ENCODE assay signal across 12 cellular contexts in genomic region chr16:75506567-75506966, GRCh38. TPM values are rescaled to one million over a fixed set of nuclear protein-coding genes. Genes with fewer than 3 reads are reported as not detected.
A peak's percentile ranks its signal among the peaks of the same experiment; 100 is the strongest.
DNase-seq lines count a peak whose midpoint lies in the region; ATAC-seq and TF ChIP-seq lines count a peak whose summit lies in the region.
"Had no signal": no experiment of that assay in that cellular context is flagged by ENCODE, and none has a peak within 500 bp of the region (broad histone marks: within the 10 kb centered on the region; RNA-seq: fewer than 3 reads in every experiment).

No MANE protein-coding gene starts in this region.

- H3K27ac ChIP-seq in BLaER1, result peak overlapping the region; percentile 65

- H3K4me1 ChIP-seq in BLaER1 (peaks cover 68% of the 10 kb centered on the region), mucosa of descending colon (ENCODE audit: low read depth) (no peaks in the 10 kb centered on the region)

- H4K20me1 ChIP-seq in BLaER1, result no peaks in the 10 kb centered on the region

- H3K36me3 ChIP-seq in BLaER1, result no peaks in the 10 kb centered on the region
- no peaks in the 10 kb centered on the region for H3K36me3 ChIP-seq in mucosa of descending colon (ENCODE audit: low read depth)
- H3K36me3 ChIP-seq: tibial nerve had no signal

- ATAC-seq in mucosa of descending colon (peak; percentile 90), GM19328 (IDR thresholded peaks at IDR 0.05; ENCODE audit: unreplicated experiment) (no peak), HG02571 (IDR thresholded peaks at IDR 0.05; ENCODE audit: unreplicated experiment) (no peak), GM21526 (IDR thresholded peaks at IDR 0.05; ENCODE audit: low FRiP score, unreplicated experiment) (no peak)
- ATAC-seq: Panc1 had no signal

- H3K9me3 ChIP-seq in BLaER1 (peaks cover 43% of the 10 kb centered on the region), mucosa of descending colon (no peaks in the 10 kb centered on the region)
- H3K9me3 ChIP-seq: tibial nerve had no signal

- intact Hi-C loops in mucosa of descending colon (cut with DNase I, micrococcal nuclease), result no loop called here

- H3K9ac ChIP-seq in BLaER1, result no peak overlapping the region

- H3K4me2 ChIP-seq in BLaER1, result peak overlapping the region; percentile 66

- DNase-seq in NOMO-1 (lab: John Stamatoyannopoulos, UW; ENCODE audit: unreplicated experiment in 2 of 2) (peak; percentile 49 to 69), epithelial cell of esophagus (ENCODE audit: low read depth) (peak; percentile 96), mucosa of descending colon (peak in 1 of 3 donors; percentile 49), activated gamma-delta T cell (lab: John Stamatoyannopoulos, UW) (no peak)
- DNase-seq: activated T-cell treated with anti-CD3 and anti-CD28 coated beads for 4 hours had no signal

- H3K27me3 ChIP-seq in BLaER1, result no peaks in the 10 kb centered on the region
- H3K27me3 ChIP-seq: tibial nerve had no signal

- TF ChIP-seq CTCF in epithelial cell of esophagus (IDR thresholded peaks at IDR 0.05; ENCODE audit: insufficient read depth, low read depth, low read length, missing control alignments) (no peak), mucosa of descending colon (IDR thresholded peaks at IDR 0.05) (no peak)

- H3K4me3 ChIP-seq in BLaER1, result no peak overlapping the region
- H3K4me3 ChIP-seq in epithelial cell of esophagus (ENCODE audit: low read length), result no peak overlapping the region
- H3K4me3 ChIP-seq in mucosa of descending colon, result no peak overlapping the region
- H3K4me3 ChIP-seq: skin epidermis, tibial nerve had no signal

RNA-seq across cellular contexts. Expression of gene CHST6, which starts 11.3 kb away (rescaled TPM):
- 1 to 10 TPM; 1.8 to 2.9 (median 2.9) TPM for total RNA-seq in mucosa of descending colon

RNA-seq across cellular contexts. Expression of gene CHST5, which starts 29.3 kb away (rescaled TPM):
- total RNA-seq in mucosa of descending colon, result 100 to 1,000 TPM in 2 of 3 donors, 10 to 100 TPM in 1; 27.4 to 111 (median 105) TPM

RNA-seq across cellular contexts. Expression of gene TMEM170A, which starts 42.1 kb away (rescaled TPM):
- 10 to 100 TPM; 46.7 to 76.8 (median 46.7) TPM for total RNA-seq in mucosa of descending colon

RNA-seq across cellular contexts. Expression of gene TMEM231, which starts 49.5 kb away (rescaled TPM):
- 1 to 10 TPM; 4.7 to 7.3 (median 5.5) TPM for total RNA-seq in mucosa of descending colon

RNA-seq across cellular contexts. Expression of gene GABARAPL2, which starts 59.6 kb away (rescaled TPM):
- 100 to 1,000 TPM in 2 of 3 donors, 10 to 100 TPM in 1; 81.4 to 110 (median 106) TPM for total RNA-seq in mucosa of descending colon
